ENCODE assay signal across 10 cellular contexts in genomic region chr1:192485692-192486436, GRCh38.
DNase-seq lines count a peak whose midpoint lies in the region; TF ChIP-seq lines count a peak whose summit lies in the region.
"Had no signal": no experiment of that assay in that cellular context is flagged by ENCODE, and none has a peak within 500 bp of the region (broad histone marks: within the 10 kb centered on the region; RNA-seq: fewer than 3 reads in every experiment).

No MANE protein-coding gene starts in this region.

- H3K27me3 ChIP-seq in fibroblast of lung (ENCODE audit: control insufficient read depth, insufficient read depth, low read length) (no peaks in the 10 kb centered on the region), mesendoderm (ENCODE audit: insufficient read depth, low read length, poor library complexity) (no peaks in the 10 kb centered on the region)

- no peaks in the 10 kb centered on the region for H3K79me1 ChIP-seq in mesendoderm (ENCODE audit: low read length)

- TF ChIP-seq CTCF in fibroblast of lung (conservative IDR thresholded peaks at IDR 0.05 in 1 of 2, IDR thresholded peaks at IDR 0.05 in 1 of 2; ENCODE audit: low read depth in 1 of 2, low read length in 2 of 2), result no peak
- no peak for TF ChIP-seq CTCF in osteocyte (IDR thresholded peaks at IDR 0.05)
- TF ChIP-seq CTCF in nephron progenitor cell (IDR thresholded peaks at IDR 0.05), result no peak

- no peak overlapping the region for H2AFZ ChIP-seq in fibroblast of lung (ENCODE audit: low read length)

- no peaks in the 10 kb centered on the region for H3K79me2 ChIP-seq in fibroblast of lung (ENCODE audit: control insufficient read depth, insufficient read depth, low read length)
- H3K79me2 ChIP-seq in mesendoderm (ENCODE audit: control insufficient read depth, insufficient read depth, low read length), result no peaks in the 10 kb centered on the region

- H2BK15ac ChIP-seq in mesendoderm (replicated peaks; ENCODE audit: low read depth), result no peak overlapping the region

- H3K4ac ChIP-seq in mesendoderm (ENCODE audit: low read depth, low read length), result no peak overlapping the region

- H2AK5ac ChIP-seq in mesendoderm (ENCODE audit: low read length), result no peak overlapping the region

- peak; percentile 78 for DNase-seq in AG20443 (ENCODE audit: low spot score)
- DNase-seq in OCI-M1 (lab: John Stamatoyannopoulos, UW), result peak; percentile 28
- peak; percentile 99 to 100 for DNase-seq in fibroblast of lung (ENCODE audit: low read depth in 2 of 2)
- no peak for DNase-seq in osteocyte (ENCODE audit: extremely low spot score, unreplicated experiment)
- no peak for DNase-seq in nephron progenitor cell
- DNase-seq in mesendoderm, result no peak
- DNase-seq in NCI-H82 treated with DMSO at 0.1 percent for 48 hours (lab: John Stamatoyannopoulos, UW; ENCODE audit: unreplicated experiment), result no peak
- DNase-seq in DMS 273 (lab: John Stamatoyannopoulos, UW; ENCODE audit: unreplicated experiment), result no peak
- DNase-seq: hippocampal formation, NCI-H2171 had no signal

- H3K9ac ChIP-seq in fibroblast of lung (ENCODE audit: insufficient read depth, low read length) (no peak overlapping the region), mesendoderm (ENCODE audit: low read length) (no peak overlapping the region)

- H3K4me2 ChIP-seq in fibroblast of lung (ENCODE audit: extremely low read depth, insufficient read depth, low read length) (peak overlapping the region; percentile 15), mesendoderm (ENCODE audit: low read length) (no peak overlapping the region)

- H3K4me3 Mint-ChIP-seq in osteocyte (ENCODE audit: unreplicated experiment) (no peak overlapping the region), nephron progenitor cell (no peak overlapping the region)

- WGBS in mesendoderm (ENCODE audit: extremely low coverage, insufficient coverage, low lambda C conversion rate), result no CpG with 5 or more reads among the region's 1 CpG

- no peak overlapping the region for H3K56ac ChIP-seq in mesendoderm (ENCODE audit: low read length)

- no peak overlapping the region for H3K4me3 ChIP-seq in fibroblast of lung (replicated peaks in 1 of 4; ENCODE audit: control extremely low read depth in 1 of 4, insufficient read depth in 1 of 4, low read depth in 3 of 4, low read length in 4 of 4)
- no peak overlapping the region for H3K4me3 ChIP-seq in mesendoderm (ENCODE audit: low read length)

- no peaks in the 10 kb centered on the region for H3K9me3 ChIP-seq in fibroblast of lung (ENCODE audit: control insufficient read depth, insufficient read depth, low read depth, low read length)

- no peak overlapping the region for H3K23ac ChIP-seq in mesendoderm (ENCODE audit: low read length)

- H3K4me1 Mint-ChIP-seq in osteocyte (ENCODE audit: unreplicated experiment) (peaks cover 35% of the 10 kb centered on the region), nephron progenitor cell (peaks cover 25% of the 10 kb centered on the region)

- no peak overlapping the region for H2BK5ac ChIP-seq in mesendoderm (ENCODE audit: low read length)

- H3K36me3 ChIP-seq in fibroblast of lung (ENCODE audit: control insufficient read depth, insufficient read depth, low read length) (no peaks in the 10 kb centered on the region), mesendoderm (ENCODE audit: control insufficient read depth, insufficient read depth, low read length) (no peaks in the 10 kb centered on the region)

- no peak overlapping the region for H2BK120ac ChIP-seq in mesendoderm (ENCODE audit: low read depth, low read length)

- no peak overlapping the region for H4K5ac ChIP-seq in mesendoderm (ENCODE audit: low read length)

- H4K8ac ChIP-seq in mesendoderm (ENCODE audit: low read depth, low read length), result no peak overlapping the region

- no peaks in the 10 kb centered on the region for H4K20me1 ChIP-seq in fibroblast of lung (ENCODE audit: control insufficient read depth, extremely low read depth, insufficient read depth, low read length)

- no peak overlapping the region for H3K18ac ChIP-seq in mesendoderm (ENCODE audit: low read length)

- H3K4me1 ChIP-seq in fibroblast of lung (ENCODE audit: control insufficient read depth, extremely low read depth, insufficient read depth, low read length) (peaks cover 4% of the 10 kb centered on the region), mesendoderm (ENCODE audit: control insufficient read depth, low read depth, low read length) (no peaks in the 10 kb centered on the region)

- H3K27ac Mint-ChIP-seq in osteocyte (ENCODE audit: unreplicated experiment) (peak overlapping the region; percentile 82), nephron progenitor cell (no peak overlapping the region)

- H3K9me3 Mint-ChIP-seq in osteocyte (ENCODE audit: unreplicated experiment) (no peaks in the 10 kb centered on the region), nephron progenitor cell (peaks cover 24% of the 10 kb centered on the region)

- no peaks in the 10 kb centered on the region for H3K36me3 Mint-ChIP-seq in osteocyte (ENCODE audit: unreplicated experiment)
- H3K36me3 Mint-ChIP-seq in nephron progenitor cell (ENCODE audit: low read depth), result no peaks in the 10 kb centered on the region

- peak overlapping the region; percentile 17 for H3K27ac ChIP-seq in fibroblast of lung (ENCODE audit: insufficient read depth, low read length)
- no peak overlapping the region for H3K27ac ChIP-seq in mesendoderm (ENCODE audit: low read depth, low read length)

- H3K27me3 Mint-ChIP-seq in osteocyte (ENCODE audit: unreplicated experiment) (no peaks in the 10 kb centered on the region), nephron progenitor cell (ENCODE audit: low read depth, poor library complexity) (no peaks in the 10 kb centered on the region)

Comparison
In these comparisons a context has a peak if more than half of its experiments do, and no peak if none do; other contexts are left out.
1. DNase-seq: peak in AG20443 (single experiment), OCI-M1 (single experiment) and fibroblast of lung (2 of 2); none in osteocyte (single experiment), nephron progenitor cell (single experiment), mesendoderm (single experiment), NCI-H82 treated with DMSO at 0.1 percent for 48 hours (single experiment) and DMS 273 (single experiment).